In genomic region chr11:35105319-35106063, GRCh38 we compare ENCODE assay signal across 20 cellular contexts. TPM values are rescaled to one million over a fixed set of nuclear protein-coding genes. Genes with fewer than 3 reads are reported as not detected.
DNase-seq lines count a peak whose midpoint lies in the region; ATAC-seq, FAIRE-seq and TF ChIP-seq lines count a peak whose summit lies in the region.
"Had no signal": no experiment of that assay in that cellular context is flagged by ENCODE, and none has a peak within 500 bp of the region (broad histone marks: within the 10 kb centered on the region; RNA-seq: fewer than 3 reads in every experiment).

No MANE protein-coding gene starts in this region.

- DNase-seq in Right ventricle myocardium inferior (ENCODE audit: missing footprints) (no peak), right atrium auricular region (ENCODE audit: low spot score) (no peak), ascending aorta (ENCODE audit: low spot score in 2 of 2) (peak; percentile 46 to 84), left ventricle myocardium inferior (peak; percentile 29), aorta (peak; percentile 74 to 85), HTR-8/SVneo (ENCODE audit: insufficient read length, low spot score) (no peak), endothelial cell (ENCODE audit: low spot score) (no peak)
- DNase-seq: activated CD8-positive, alpha-beta memory T cell treated with anti-CD3 and anti-CD28 coated beads, Interleukin-2, amount 50 U/mL, for 4 hours; COR-L47; HCEC 1CT; NCI-H1417; PC-3; psoas muscle; SW 1271 had no signal

- H3K36me3 Mint-ChIP-seq in endothelial cell (ENCODE audit: low read depth, unreplicated experiment) = no peaks in the 10 kb centered on the region
- H3K36me3 Mint-ChIP-seq: activated naive CD4-positive, alpha-beta T cell treated with anti-CD3 and anti-CD28 coated beads, Interleukin-2, amount 50 U/mL, for 24 hours had no signal

- intact Hi-C loops in Right ventricle myocardium inferior (cut with DNase I) = no loop called here
- intact Hi-C loops in ascending aorta (cut with DNase I) = loop anchor here (10.0 kb wide), 1 partner anchor 559 kb away; the partner anchor contains the start of gene TRIM44
- intact Hi-C loops in left ventricle myocardium inferior (cut with micrococcal nuclease) = no loop called here
- intact Hi-C loops in aorta (cut with DNase I) = no loop called here

- H3K27me3 Mint-ChIP-seq in endothelial cell (ENCODE audit: unreplicated experiment) = no peaks in the 10 kb centered on the region
- H3K27me3 Mint-ChIP-seq: activated naive CD4-positive, alpha-beta T cell treated with anti-CD3 and anti-CD28 coated beads, Interleukin-2, amount 50 U/mL, for 24 hours had no signal

- H3K36me3 ChIP-seq in right atrium auricular region (no peaks in the 10 kb centered on the region), ascending aorta (no peaks in the 10 kb centered on the region), left ventricle myocardium inferior (no peaks in the 10 kb centered on the region), aorta (ENCODE audit: control insufficient read depth in 1 of 2, insufficient read depth in 2 of 2, low read length in 1 of 2) (no peaks in the 10 kb centered on the region)
- H3K36me3 ChIP-seq: suprapubic skin had no signal

- no peak overlapping the region for H3K27ac Mint-ChIP-seq in endothelial cell (ENCODE audit: unreplicated experiment)
- H3K27ac Mint-ChIP-seq: activated naive CD4-positive, alpha-beta T cell treated with anti-CD3 and anti-CD28 coated beads, Interleukin-2, amount 50 U/mL, for 24 hours had no signal

- H3K4me3 Mint-ChIP-seq in endothelial cell (ENCODE audit: unreplicated experiment) = no peak overlapping the region
- H3K4me3 Mint-ChIP-seq: activated naive CD4-positive, alpha-beta T cell treated with anti-CD3 and anti-CD28 coated beads, Interleukin-2, amount 50 U/mL, for 24 hours had no signal

- H3K27ac ChIP-seq in right atrium auricular region (no peak overlapping the region), ascending aorta (peak overlapping the region; percentile 10 to 71), left ventricle myocardium inferior (replicated peaks) (peak overlapping the region; percentile 68), aorta (ENCODE audit: low read depth in 1 of 2, low read length in 2 of 2) (peak overlapping the region; percentile 22 to 88)
- H3K27ac ChIP-seq: epithelial cell of prostate, psoas muscle, suprapubic skin had no signal

- H3K9me3 ChIP-seq in right atrium auricular region (no peaks in the 10 kb centered on the region), ascending aorta (no peaks in the 10 kb centered on the region), left ventricle myocardium inferior (replicated peaks) (no peaks in the 10 kb centered on the region), aorta (ENCODE audit: control insufficient read depth, low read length) (no peaks in the 10 kb centered on the region)
- H3K9me3 ChIP-seq: psoas muscle, suprapubic skin had no signal

- no peak overlapping the region for H3K4me3 ChIP-seq in right atrium auricular region
- H3K4me3 ChIP-seq in ascending aorta = no peak overlapping the region
- no peak overlapping the region for H3K4me3 ChIP-seq in left ventricle myocardium inferior
- H3K4me3 ChIP-seq in aorta (ENCODE audit: low read length in 2 of 2) = no peak overlapping the region
- H3K4me3 ChIP-seq: GM12878, K562, psoas muscle, suprapubic skin had no signal

- TF ChIP-seq CTCF in right atrium auricular region (IDR thresholded peaks at IDR 0.05) (no peak), ascending aorta (IDR thresholded peaks at IDR 0.05) (no peak), left ventricle myocardium inferior (IDR thresholded peaks at IDR 0.05; ENCODE audit: borderline replicate concordance) (no peak), endothelial cell (IDR thresholded peaks at IDR 0.05; ENCODE audit: unreplicated experiment) (no peak)

- no peak for FAIRE-seq in HTR-8/SVneo (lab: Jason Lieb, UNC)
- FAIRE-seq: GM12878, K562 had no signal

- no peaks in the 10 kb centered on the region for H3K27me3 ChIP-seq in right atrium auricular region
- H3K27me3 ChIP-seq in ascending aorta = no peaks in the 10 kb centered on the region
- H3K27me3 ChIP-seq in left ventricle myocardium inferior (ENCODE audit: low read depth) = no peaks in the 10 kb centered on the region
- no peaks in the 10 kb centered on the region for H3K27me3 ChIP-seq in aorta (ENCODE audit: control insufficient read depth in 1 of 2, insufficient read depth in 2 of 2, low read length in 1 of 2)
- H3K27me3 ChIP-seq: suprapubic skin had no signal

- H3K4me1 ChIP-seq in right atrium auricular region = peaks cover 0 to 13% of the 10 kb centered on the region in 2 donors
- peaks cover 0 to 18% of the 10 kb centered on the region in 2 donors for H3K4me1 ChIP-seq in ascending aorta
- H3K4me1 ChIP-seq in left ventricle myocardium inferior = peaks cover 18% of the 10 kb centered on the region
- H3K4me1 ChIP-seq in aorta (ENCODE audit: control insufficient read depth in 1 of 2, insufficient read depth in 2 of 2, low read length in 2 of 2) = peaks cover 4 to 14% of the 10 kb centered on the region in 2 donors

- H3K9me3 Mint-ChIP-seq in endothelial cell (ENCODE audit: unreplicated experiment) = no peaks in the 10 kb centered on the region
- H3K9me3 Mint-ChIP-seq: activated naive CD4-positive, alpha-beta T cell treated with anti-CD3 and anti-CD28 coated beads, Interleukin-2, amount 50 U/mL, for 24 hours had no signal

- H3K4me1 Mint-ChIP-seq in endothelial cell (ENCODE audit: unreplicated experiment) = no peaks in the 10 kb centered on the region

- ATAC-seq in Right ventricle myocardium inferior (peak; percentile 83), aorta (ENCODE audit: low FRiP score) (peak; percentile 70), HG03378 (IDR thresholded peaks at IDR 0.05; ENCODE audit: unreplicated experiment) (no peak)
- ATAC-seq: K562, PC-3, psoas muscle had no signal

RNA-seq across cellular contexts. Expression of gene CD44, which starts 33.5 kb away (rescaled TPM):
- 19.9 TPM for total RNA-seq in Right ventricle myocardium inferior
- total RNA-seq in right atrium auricular region = 10 to 100 TPM; 26.8 to 37.3 TPM
- 188 TPM for total RNA-seq in ascending aorta
- 14.0 TPM for total RNA-seq in left ventricle myocardium inferior
- 100 to 1,000 TPM; 321 to 462 TPM for total RNA-seq in aorta
- polyA plus RNA-seq in aorta = 100 to 1,000 TPM in 1 of 2 donors, 10 to 100 TPM in 1; 70.0 to 113 TPM
- 155 TPM for total RNA-seq in endothelial cell (ENCODE audit: unreplicated experiment)

Comparison
In these comparisons a context has a peak if more than half of its experiments do, and no peak if none do; other contexts are left out.
1. DNase-seq: peak in ascending aorta (2 of 2), left ventricle myocardium inferior (single experiment) and aorta (2 of 2); none in Right ventricle myocardium inferior (single experiment), right atrium auricular region (single experiment), HTR-8/SVneo (single experiment) and endothelial cell (single experiment).
2. H3K27ac ChIP-seq: peak in ascending aorta (2 of 2), left ventricle myocardium inferior (single experiment) and aorta (2 of 2); none in right atrium auricular region (0 of 2).